In the genomic region with DNA sequence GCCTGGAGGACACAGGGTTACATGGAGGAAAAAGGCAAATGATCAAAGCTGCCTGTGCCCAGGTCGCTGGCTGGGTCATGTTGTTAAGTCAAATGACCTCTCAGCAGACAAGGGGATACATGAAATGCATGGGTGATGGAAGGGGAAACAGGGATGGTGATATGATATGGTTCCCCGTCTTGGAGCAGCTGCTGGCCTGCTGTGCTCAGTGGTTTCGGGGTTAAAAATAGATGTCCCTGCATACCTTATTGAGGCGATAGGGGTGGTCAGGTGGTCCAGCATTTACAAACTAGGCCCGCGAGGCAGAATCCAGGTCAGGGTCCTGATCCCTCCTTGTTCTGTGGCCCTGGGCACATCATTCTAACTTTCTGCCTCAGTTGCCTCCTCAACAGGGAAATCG, we compare ENCODE assay signal across 16 cellular contexts.
"Had no signal": no experiment of that assay in that cellular context is flagged by ENCODE, and none has a peak within 500 bp of the region (broad histone marks: within the 10 kb centered on the region; RNA-seq: fewer than 3 reads in every experiment).

No MANE protein-coding gene starts in this region.

- H3K27ac ChIP-seq: ovary, testis, VCaP had no signal

- H3K4me3 ChIP-seq: ovary, testis had no signal

- H3K9me3 Mint-ChIP-seq: activated T-helper 1 cell treated with anti-CD3 and anti-CD28 coated beads, Interleukin-12 subunit alpha, Interleukin-12 subunit beta, Interleukin-2, Interleukin-4 antibody, amounts not matched to agents 30 ng/mL and 10 ng/mL and 1 ng/mL, durations not matched to agents 14 hours and 24 hours and 36 hours; effector memory CD8-positive, alpha-beta T cell; naive B cell; stimulated activated memory B cell treated with anti-CD40 and anti-IgM and Interleukin-4, amounts not matched to agents 10 μg/mL and 1 μg/mL and 100 μg/mL, for 72 hours; type B pancreatic cell had no signal

- H3K9me3 ChIP-seq: ovary, testis had no signal

- H3K4me3 Mint-ChIP-seq: activated naive CD8-positive, alpha-beta T cell; activated T-helper 1 cell treated with anti-CD3 and anti-CD28 coated beads, Interleukin-12 subunit alpha, Interleukin-12 subunit beta, Interleukin-2, Interleukin-4 antibody, amounts not matched to agents 30 ng/mL and 10 ng/mL and 1 ng/mL, durations not matched to agents 14 hours and 24 hours and 36 hours; effector memory CD8-positive, alpha-beta T cell; naive B cell; stimulated activated memory B cell treated with anti-CD40 and anti-IgM and Interleukin-4, amounts not matched to agents 10 μg/mL and 1 μg/mL and 100 μg/mL, for 72 hours; type B pancreatic cell had no signal

- H3K27me3 ChIP-seq: ovary, testis had no signal

- DNase-seq: activated CD4-positive, alpha-beta T cell treated with anti-CD3 and anti-CD28 coated beads, Interleukin-2, amount 50 U/mL, for 4 hours; activated gamma-delta T cell treated with Interleukin-2 at 50 U/mL for 16 hours; activated T-cell treated with anti-CD3 and anti-CD28 coated beads for 4 hours; effector memory CD8-positive, alpha-beta T cell; foreskin fibroblast; hippocampal formation; islet precursor cell; naive B cell; ovary; stimulated activated CD4-positive, alpha-beta T cell treated with anti-CD3 and anti-CD28 coated beads, Interleukin-4, amount 100 ng/mL, for 24 hours; testis had no signal

- H3K36me3 ChIP-seq: ovary had no signal

- H3K36me3 Mint-ChIP-seq: activated naive CD8-positive, alpha-beta T cell; naive B cell; stimulated activated memory B cell treated with anti-CD40 and anti-IgM and Interleukin-4, amounts not matched to agents 10 μg/mL and 1 μg/mL and 100 μg/mL, for 72 hours had no signal

- H3K27ac Mint-ChIP-seq: activated naive CD8-positive, alpha-beta T cell; activated T-helper 1 cell treated with anti-CD3 and anti-CD28 coated beads, Interleukin-12 subunit alpha, Interleukin-12 subunit beta, Interleukin-2, Interleukin-4 antibody, amounts not matched to agents 30 ng/mL and 10 ng/mL and 1 ng/mL, durations not matched to agents 14 hours and 24 hours and 36 hours; effector memory CD8-positive, alpha-beta T cell; naive B cell; stimulated activated memory B cell treated with anti-CD40 and anti-IgM and Interleukin-4, amounts not matched to agents 10 μg/mL and 1 μg/mL and 100 μg/mL, for 72 hours; type B pancreatic cell had no signal

- H3K4me1 ChIP-seq: testis had no signal

- H3K27me3 Mint-ChIP-seq: activated naive CD8-positive, alpha-beta T cell; type B pancreatic cell had no signal

- ATAC-seq: effector memory CD8-positive, alpha-beta T cell had no signal
